23 cellular contexts compared by ENCODE assay signal in the genomic region with DNA sequence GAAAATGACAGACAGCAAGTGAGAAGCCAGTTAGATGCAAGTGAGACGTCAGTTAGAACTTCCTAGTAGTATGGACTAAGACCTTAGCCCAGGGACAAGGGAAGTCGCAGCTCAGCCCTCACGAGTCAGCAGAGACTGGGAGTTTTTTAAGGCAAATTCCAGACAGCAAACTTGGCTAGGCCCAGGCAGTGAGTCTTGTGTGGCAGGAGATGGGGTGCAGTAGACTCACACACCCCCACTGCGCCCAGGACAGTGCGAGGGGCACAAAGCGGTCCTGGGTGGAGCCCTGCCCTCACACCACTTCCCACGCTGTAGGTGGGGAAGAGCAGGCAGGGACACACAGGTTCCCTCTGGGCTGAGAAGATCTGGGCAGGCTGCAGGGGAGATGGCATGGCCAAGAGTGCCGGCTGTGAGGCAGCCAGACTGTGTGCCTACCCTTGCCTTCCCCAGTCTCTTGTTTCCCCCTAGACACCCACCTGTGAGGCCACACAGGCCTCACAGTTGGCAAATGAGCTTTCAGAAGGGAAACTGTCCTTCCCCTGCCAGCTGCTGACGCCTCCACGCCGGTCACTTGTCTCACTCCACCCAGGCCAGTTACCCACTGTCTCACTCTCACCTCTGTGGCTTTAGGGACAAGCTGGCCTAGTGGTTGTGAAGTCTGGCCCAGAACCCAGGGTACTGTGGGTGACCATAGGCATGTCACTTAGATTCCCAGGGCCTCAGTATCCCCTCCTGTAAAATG. TPM values are rescaled to one million over a fixed set of nuclear protein-coding genes. Genes with fewer than 3 reads are reported as not detected.
DNase-seq lines count a peak whose midpoint lies in the region; ATAC-seq, FAIRE-seq and TF ChIP-seq lines count a peak whose summit lies in the region.
"Had no signal": no experiment of that assay in that cellular context is flagged by ENCODE, and none has a peak within 500 bp of the region (broad histone marks: within the 10 kb centered on the region; RNA-seq: fewer than 3 reads in every experiment).

No MANE protein-coding gene starts in this region.

- 87 to 88% methylated on average over 8 to 11 of the region's 11 CpGs for WGBS in endodermal cell (ENCODE audit: insufficient coverage in 1 of 2, insufficient read length in 1 of 2), 2 experiments
- 78 to 83% methylated on average over 11 of the region's 11 CpGs for WGBS in pancreas, 2 donors
- WGBS in H9 (ENCODE audit: extremely low coverage, insufficient read length, low lambda C conversion rate) = no CpG with 5 or more reads among the region's 11 CpGs

- H3K9me3 ChIP-seq in endodermal cell (ENCODE audit: control insufficient read depth, low read length) (no peaks in the 10 kb centered on the region), pancreas (no peaks in the 10 kb centered on the region), H9 (ENCODE audit: control insufficient read depth, low read depth, low read length) (no peaks in the 10 kb centered on the region)
- H3K9me3 ChIP-seq: BLaER1 treated with 17β-estradiol and CSF1 and Interleukin-3, amounts not matched to agents 10 nM and 100 nM had no signal

- H3K56ac ChIP-seq in H9 (ENCODE audit: insufficient read length, low read depth, low read length) = no peak overlapping the region

- peak overlapping the region; percentile 15 for H3K9ac ChIP-seq in endodermal cell (ENCODE audit: extremely low read depth, low read length, poor library complexity, severe bottlenecking)
- H3K9ac ChIP-seq in H9 (ENCODE audit: extremely low read depth, insufficient read length, low read length) = no peak overlapping the region

- H2AK5ac ChIP-seq in H9 (ENCODE audit: insufficient read length, low read length) = no peak overlapping the region

- no peak overlapping the region for H2BK15ac ChIP-seq in H9 (ENCODE audit: low read depth, low read length)

- no peaks in the 10 kb centered on the region for H4K20me1 ChIP-seq in H9 (ENCODE audit: control insufficient read depth, insufficient read depth, insufficient read length)
- H4K20me1 ChIP-seq: BLaER1 treated with 17β-estradiol and CSF1 and Interleukin-3, amounts not matched to agents 10 nM and 100 nM had no signal

- H3K27ac ChIP-seq in endodermal cell (ENCODE audit: low read depth, low read length) = no peak overlapping the region
- peak overlapping the region in 3 of 4 donors; percentile 44 to 69 (median 44) for H3K27ac ChIP-seq in pancreas
- no peak overlapping the region for H3K27ac ChIP-seq in H9 (ENCODE audit: insufficient read length, low read depth, low read length)

- H3K79me1 ChIP-seq in H9 (ENCODE audit: insufficient read depth, low read depth, low read length, poor library complexity, severe bottlenecking) = no peaks in the 10 kb centered on the region

- no peaks in the 10 kb centered on the region for H3K4me1 ChIP-seq in endodermal cell (ENCODE audit: control insufficient read depth, insufficient read depth, low read length)
- peaks cover 44 to 61% (median 57%) of the 10 kb centered on the region in 3 donors for H3K4me1 ChIP-seq in pancreas
- H3K4me1 ChIP-seq in H9 (ENCODE audit: insufficient read depth, low read length) = no peaks in the 10 kb centered on the region

- no peak overlapping the region for H4K8ac ChIP-seq in H9 (replicated peaks; ENCODE audit: insufficient read length, low read depth, low read length)

- no peak overlapping the region for H3K4me2 ChIP-seq in H9 (ENCODE audit: insufficient read depth, insufficient read length, low read length)

- no peak overlapping the region for H2BK120ac ChIP-seq in H9 (ENCODE audit: low read depth, low read length, poor library complexity, severe bottlenecking)

- H3K4me3 ChIP-seq in endodermal cell (ENCODE audit: low read length) (no peak overlapping the region), pancreas (no peak overlapping the region)
- H3K4me3 ChIP-seq: BLaER1 treated with 17β-estradiol and CSF1 and Interleukin-3, amounts not matched to agents 10 nM and 100 nM; K562 had no signal

- H4K91ac ChIP-seq in H9 (ENCODE audit: insufficient read length, low read depth, low read length) = no peak overlapping the region

- no peaks in the 10 kb centered on the region for H3K4me1 Mint-ChIP-seq in natural killer cell treated with Interleukin-12 subunit alpha and Interleukin-12 subunit beta and Interleukin-15 and Interleukin-18, amount 100 ng/mL, for 72 hours (ENCODE audit: low read depth in 2 of 2)
- H3K4me1 Mint-ChIP-seq in natural killer cell (no peaks in the 10 kb centered on the region), endodermal cell (no peaks in the 10 kb centered on the region), H9 (peaks cover 2 to 4% of the 10 kb centered on the region in 2 experiments)
- H3K4me1 Mint-ChIP-seq: activated CD4-positive, alpha-beta T cell treated with anti-CD3 and anti-CD28 coated beads, Interleukin-2, amount 10 ng/mL, durations not matched to agents 24 days and 14 days; activated naive CD8-positive, alpha-beta T cell treated with anti-CD3 and anti-CD28 coated beads for 36 hours; brain; T-cell had no signal

- no peak for ATAC-seq in natural killer cell treated with Interleukin-12 subunit alpha and Interleukin-12 subunit beta and Interleukin-15 and Interleukin-18, amount 100 ng/mL, for 72 hours
- ATAC-seq in natural killer cell (no peak), pancreas (no peak)
- ATAC-seq: K562, left colon, T-cell had no signal

- H2AFZ ChIP-seq in H9 (ENCODE audit: low read length) = no peak overlapping the region

- H3K4ac ChIP-seq in H9 (ENCODE audit: low read depth, low read length) = no peak overlapping the region

- H3K18ac ChIP-seq in H9 (ENCODE audit: insufficient read length, low read depth, low read length) = no peak overlapping the region

- H3K14ac ChIP-seq in H9 (ENCODE audit: insufficient read depth, low read length) = no peak overlapping the region

- H3K9me3 Mint-ChIP-seq in natural killer cell treated with Interleukin-12 subunit alpha and Interleukin-12 subunit beta and Interleukin-15 and Interleukin-18, amount 100 ng/mL, for 72 hours = no peaks in the 10 kb centered on the region
- H3K9me3 Mint-ChIP-seq in natural killer cell (no peaks in the 10 kb centered on the region), endodermal cell (no peaks in the 10 kb centered on the region), H9 (no peaks in the 10 kb centered on the region)
- H3K9me3 Mint-ChIP-seq: activated CD4-positive, alpha-beta T cell treated with anti-CD3 and anti-CD28 coated beads, Interleukin-2, amount 10 ng/mL, durations not matched to agents 24 days and 14 days; activated naive CD8-positive, alpha-beta T cell treated with anti-CD3 and anti-CD28 coated beads for 36 hours; brain; HFFc6; T-cell had no signal

- no peaks in the 10 kb centered on the region for H3K27me3 ChIP-seq in endodermal cell (ENCODE audit: control insufficient read depth, insufficient read depth, low read length, poor library complexity, severe bottlenecking)
- H3K27me3 ChIP-seq in pancreas = no peaks in the 10 kb centered on the region
- H3K27me3 ChIP-seq in H9 (ENCODE audit: insufficient read depth, low read length) = no peaks in the 10 kb centered on the region
- H3K27me3 ChIP-seq: BLaER1 treated with 17β-estradiol and CSF1 and Interleukin-3, amounts not matched to agents 10 nM and 100 nM had no signal

- H3K36me3 ChIP-seq in endodermal cell (ENCODE audit: control insufficient read depth, insufficient read depth, low read length) (no peaks in the 10 kb centered on the region), pancreas (no peaks in the 10 kb centered on the region)
- H3K36me3 ChIP-seq: BLaER1 treated with 17β-estradiol and CSF1 and Interleukin-3, amounts not matched to agents 10 nM and 100 nM had no signal

- H2BK12ac ChIP-seq in H9 (ENCODE audit: insufficient read length, low read depth, low read length) = no peak overlapping the region

- H2BK20ac ChIP-seq in H9 (ENCODE audit: low read depth, low read length, poor library complexity, severe bottlenecking) = no peak overlapping the region

- no peak overlapping the region for H3K23ac ChIP-seq in H9 (ENCODE audit: insufficient read length, low read depth, low read length)

- no peak overlapping the region for H3K27ac Mint-ChIP-seq in natural killer cell treated with Interleukin-12 subunit alpha and Interleukin-12 subunit beta and Interleukin-15 and Interleukin-18, amount 100 ng/mL, for 72 hours
- H3K27ac Mint-ChIP-seq in natural killer cell = peak overlapping the region in 1 of 2 donors; percentile 35
- no peak overlapping the region for H3K27ac Mint-ChIP-seq in endodermal cell
- H3K27ac Mint-ChIP-seq in H9 = peak overlapping the region in 1 of 3 experiments; percentile 12; a peak in 1 of 7 replicates
- H3K27ac Mint-ChIP-seq: activated CD4-positive, alpha-beta T cell treated with anti-CD3 and anti-CD28 coated beads, Interleukin-2, amount 10 ng/mL, durations not matched to agents 24 days and 14 days; activated naive CD8-positive, alpha-beta T cell treated with anti-CD3 and anti-CD28 coated beads for 36 hours; HFFc6; T-cell had no signal

- no peaks in the 10 kb centered on the region for H3K23me2 ChIP-seq in H9 (ENCODE audit: insufficient read length, low read depth, low read length, poor library complexity, severe bottlenecking)

- no peak overlapping the region for H3K4me3 Mint-ChIP-seq in natural killer cell treated with Interleukin-12 subunit alpha and Interleukin-12 subunit beta and Interleukin-15 and Interleukin-18, amount 100 ng/mL, for 72 hours
- no peak overlapping the region for H3K4me3 Mint-ChIP-seq in natural killer cell
- H3K4me3 Mint-ChIP-seq in endodermal cell = no peak overlapping the region
- no peak overlapping the region for H3K4me3 Mint-ChIP-seq in H9
- H3K4me3 Mint-ChIP-seq: activated CD4-positive, alpha-beta T cell treated with anti-CD3 and anti-CD28 coated beads, Interleukin-2, amount 10 ng/mL, durations not matched to agents 24 days and 14 days; activated naive CD8-positive, alpha-beta T cell treated with anti-CD3 and anti-CD28 coated beads for 36 hours; brain; HFFc6; T-cell had no signal

- H3K36me3 Mint-ChIP-seq in natural killer cell treated with Interleukin-12 subunit alpha and Interleukin-12 subunit beta and Interleukin-15 and Interleukin-18, amount 100 ng/mL, for 72 hours = no peaks in the 10 kb centered on the region
- H3K36me3 Mint-ChIP-seq in natural killer cell = no peaks in the 10 kb centered on the region
- no peaks in the 10 kb centered on the region for H3K36me3 Mint-ChIP-seq in endodermal cell (ENCODE audit: low read depth)
- H3K36me3 Mint-ChIP-seq in H9 (ENCODE audit: insufficient read depth in 1 of 3, low read depth in 3 of 3) = no peaks in the 10 kb centered on the region
- H3K36me3 Mint-ChIP-seq: activated naive CD8-positive, alpha-beta T cell treated with anti-CD3 and anti-CD28 coated beads for 36 hours; brain; T-cell had no signal

- H3K79me2 ChIP-seq in H9 (ENCODE audit: insufficient read depth, low read length) = no peaks in the 10 kb centered on the region

- no peak overlapping the region for H3T11ph ChIP-seq in H9 (ENCODE audit: low read length)

- H2BK5ac ChIP-seq in H9 (ENCODE audit: insufficient read length, low read length) = no peak overlapping the region

- FAIRE-seq in pancreas (lab: Jason Lieb, UNC) = no peak
- FAIRE-seq: colon, D721Med, K562 had no signal

- DNase-seq in natural killer cell treated with Interleukin-12 subunit alpha and Interleukin-12 subunit beta and Interleukin-15 and Interleukin-18, amount 100 ng/mL, for 72 hours (ENCODE audit: low spot score) = peak; percentile 41
- DNase-seq in natural killer cell (no peak), endodermal cell (no peak), pancreas (peak in 2 of 6 donors; percentile 8 to 16), HEK293T (ENCODE audit: extremely low spot score) (no peak), midbrain (lab: John Stamatoyannopoulos, UW) (no peak), H9 (no peak), DMS79 (lab: John Stamatoyannopoulos, UW) (no peak)
- DNase-seq: activated CD4-positive, alpha-beta T cell treated with anti-CD3 and anti-CD28 coated beads, Interleukin-2, amount 10 ng/mL, durations not matched to agents 24 days and 14 days; activated naive CD8-positive, alpha-beta T cell treated with anti-CD3 and anti-CD28 coated beads for 36 hours; HFFc6; left colon; MM.1S; NCI-H82; occipital lobe; SHP77 treated with DMSO at 0.1 percent for 48 hours; stimulated activated CD4-positive, alpha-beta T cell treated with anti-CD3 and anti-CD28 coated beads, Interleukin-2, amount 100 ng/mL, for 24 hours; T-cell had no signal

- no peaks in the 10 kb centered on the region for H3K27me3 Mint-ChIP-seq in natural killer cell treated with Interleukin-12 subunit alpha and Interleukin-12 subunit beta and Interleukin-15 and Interleukin-18, amount 100 ng/mL, for 72 hours
- H3K27me3 Mint-ChIP-seq in natural killer cell (ENCODE audit: low read depth in 2 of 2) = peaks cover 0 to 2% of the 10 kb centered on the region in 2 donors
- H3K27me3 Mint-ChIP-seq in endodermal cell (ENCODE audit: insufficient read depth) = no peaks in the 10 kb centered on the region
- peaks cover 3% of the 10 kb centered on the region; the same call in 1 of the 2 replicates for H3K27me3 Mint-ChIP-seq in H9 (ENCODE audit: low read depth)
- H3K27me3 Mint-ChIP-seq: activated naive CD8-positive, alpha-beta T cell treated with anti-CD3 and anti-CD28 coated beads for 36 hours; T-cell had no signal

- CTCF ChIA-PET in HEK293T (lab: Yijun Ruan, JAX) = interaction anchor here (0.6 kb wide), 2 partner anchors 119 to 202 kb away, joined by 3 to 4 read pairs; no protein-coding TSS in a partner anchor

- H4K5ac ChIP-seq in H9 (ENCODE audit: insufficient read length, low read depth, low read length) = no peak overlapping the region

- POLR2A ChIA-PET in HEK293T (lab: Yijun Ruan, JAX) = no interaction called here

- TF ChIP-seq CTCF in natural killer cell (IDR thresholded peaks at IDR 0.05) = no peak
- TF ChIP-seq CTCF in endodermal cell (conservative IDR thresholded peaks at IDR 0.05) = no peak
- no peak for TF ChIP-seq CTCF in pancreas (IDR thresholded peaks at IDR 0.05)
- TF ChIP-seq CTCF in H9 (conservative IDR thresholded peaks at IDR 0.05) = no peak

- intact Hi-C loops in natural killer cell (cut with micrococcal nuclease) (no loop called here), pancreas (cut with DNase I) (no loop called here)

RNA-seq across cellular contexts. Expression of gene PRKCD, which starts 13.7 kb away (rescaled TPM):
- 10 to 100 TPM; 14.1 to 34.9 TPM for total RNA-seq in natural killer cell treated with Interleukin-12 subunit alpha and Interleukin-12 subunit beta and Interleukin-15 and Interleukin-18, amount 100 ng/mL, for 72 hours
- 10 to 100 TPM; 31.7 to 60.0 (median 36.3) TPM for total RNA-seq in natural killer cell
- total RNA-seq in endodermal cell = 10 to 100 TPM; 19.9 to 26.6 TPM
- polyA plus RNA-seq in endodermal cell (2013, experiment 1 of 2) = 14.3 TPM
- 15.7 TPM for polyA plus RNA-seq in endodermal cell (2013, experiment 2 of 2)
- 10 to 100 TPM; 10.7 to 32.5 (median 14.6) TPM for total RNA-seq in pancreas
- 10 to 100 TPM; 13.4 to 22.6 TPM for polyA plus RNA-seq in pancreas
- total RNA-seq in H9 (2021) = 23.7 and 24.9 TPM in 2 replicates

RNA-seq across cellular contexts. Expression of gene RFT1, which starts 17.1 kb away (rescaled TPM):
- 10 to 100 TPM; 33.1 to 51.6 TPM for total RNA-seq in natural killer cell treated with Interleukin-12 subunit alpha and Interleukin-12 subunit beta and Interleukin-15 and Interleukin-18, amount 100 ng/mL, for 72 hours
- 10 to 100 TPM; 13.3 to 17.2 (median 14.1) TPM for total RNA-seq in natural killer cell
- total RNA-seq in endodermal cell = 10 to 100 TPM; 29.3 to 35.2 TPM
- polyA plus RNA-seq in endodermal cell (2013, experiment 1 of 2) = 27.5 TPM
- polyA plus RNA-seq in endodermal cell (2013, experiment 2 of 2) = 22.1 TPM
- total RNA-seq in pancreas = 10 to 100 TPM; 10.4 to 20.4 (median 17.8) TPM
- polyA plus RNA-seq in pancreas = 1 to 10 TPM; 6.9 TPM
- 24.1 and 26.2 TPM in 2 replicates for total RNA-seq in H9 (2021)

Comparison
In these comparisons a context has a peak if more than half of its experiments do, and no peak if none do; other contexts are left out.
1. H3K27ac ChIP-seq: peak in pancreas (3 of 4); none in endodermal cell (single experiment) and H9 (single experiment).